Comparison of ENCODE assay signal across 14 cellular contexts in the genomic region with DNA sequence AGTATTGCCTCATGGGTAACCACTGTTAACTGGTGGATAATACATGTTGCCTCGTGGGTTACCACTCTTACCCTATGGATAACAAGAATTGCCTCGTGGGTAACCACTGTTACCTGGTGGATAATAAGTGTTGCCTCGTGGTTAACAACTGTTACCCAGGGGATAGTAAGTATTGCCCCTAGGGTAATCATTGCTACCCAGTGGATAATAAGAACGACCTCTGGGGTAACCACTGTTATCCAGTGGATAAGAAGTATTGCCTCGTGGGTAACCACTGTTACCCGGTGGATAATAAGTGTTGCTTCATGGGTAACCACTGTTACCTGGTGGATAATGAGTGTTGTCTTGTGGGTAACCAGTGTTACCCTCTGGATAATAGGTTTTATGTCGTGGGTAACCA.
DNase-seq lines count a peak whose midpoint lies in the region; ATAC-seq, FAIRE-seq and TF ChIP-seq lines count a peak whose summit lies in the region.
"Had no signal": no experiment of that assay in that cellular context is flagged by ENCODE, and none has a peak within 500 bp of the region (broad histone marks: within the 10 kb centered on the region; RNA-seq: fewer than 3 reads in every experiment).

No MANE protein-coding gene starts in this region.

- FAIRE-seq in urothelium cell line (lab: Jason Lieb, UNC): peak; percentile 56
- FAIRE-seq: H1 had no signal

- peak; percentile 90 for DNase-seq in GM12865 (ENCODE audit: low read depth)
- DNase-seq in urothelium cell line (ENCODE audit: low spot score): no peak
- no peak for DNase-seq in activated CD8-positive, alpha-beta memory T cell treated with anti-CD3 and anti-CD28 coated beads for 24 hours
- DNase-seq: 8988T; CD4-positive, alpha-beta memory T cell; DMS79 treated with DMSO at 0.1 percent for 48 hours; GF-D8; H9 had no signal

- no peak for TF ChIP-seq CTCF in GM12865 (IDR thresholded peaks at IDR 0.05; ENCODE audit: insufficient read depth, low read depth, low read length, missing control alignments)

- ATAC-seq in GM18511 (IDR thresholded peaks at IDR 0.05; ENCODE audit: unreplicated experiment): peak; percentile 40
- peak; percentile 37 for ATAC-seq in HG03196 (IDR thresholded peaks at IDR 0.05; ENCODE audit: unreplicated experiment)
- ATAC-seq in GM21619 (IDR thresholded peaks at IDR 0.05; ENCODE audit: unreplicated experiment): no peak
- no peak for ATAC-seq in SK-N-SH treated with all-trans-retinoic acid at 6 μM for 48 hours

- H3K4me3 ChIP-seq in GM12865 (ENCODE audit: low read depth, low read length): no peak overlapping the region
- H3K4me3 ChIP-seq: BLaER1 had no signal

TF ChIP-seq in SK-N-SH treated with all-trans-retinoic acid at 6 μM for 48 hours, 23 proteins besides CTCF, POLR2A, EP300 and RAD21:
- TF ChIP-seq ZNF70 (CRISPR knock-in tag; IDR thresholded peaks at IDR 0.05) (no peak), ARNTL (CRISPR knock-in tag; IDR thresholded peaks at IDR 0.05; ENCODE audit: borderline replicate concordance, low read depth) (no peak), OSR1 (CRISPR knock-in tag; IDR thresholded peaks at IDR 0.05) (no peak), TOX (CRISPR knock-in tag; IDR thresholded peaks at IDR 0.05; ENCODE audit: borderline replicate concordance) (no peak), PPARA (CRISPR knock-in tag; IDR thresholded peaks at IDR 0.05; ENCODE audit: borderline replicate concordance) (no peak), SNAI2 (CRISPR knock-in tag; IDR thresholded peaks at IDR 0.05) (no peak), BACH2 (CRISPR knock-in tag; IDR thresholded peaks at IDR 0.05; ENCODE audit: borderline replicate concordance) (no peak), ESRRG (CRISPR knock-in tag; IDR thresholded peaks at IDR 0.05) (no peak), RARB (CRISPR knock-in tag; IDR thresholded peaks at IDR 0.05) (no peak), ZFP30 (CRISPR knock-in tag; IDR thresholded peaks at IDR 0.05) (no peak), ZNF8 (CRISPR knock-in tag; IDR thresholded peaks at IDR 0.05) (no peak), TCF4 (CRISPR knock-in tag; IDR thresholded peaks at IDR 0.05; ENCODE audit: borderline replicate concordance) (no peak)
- TF ChIP-seq, protein P1, sequence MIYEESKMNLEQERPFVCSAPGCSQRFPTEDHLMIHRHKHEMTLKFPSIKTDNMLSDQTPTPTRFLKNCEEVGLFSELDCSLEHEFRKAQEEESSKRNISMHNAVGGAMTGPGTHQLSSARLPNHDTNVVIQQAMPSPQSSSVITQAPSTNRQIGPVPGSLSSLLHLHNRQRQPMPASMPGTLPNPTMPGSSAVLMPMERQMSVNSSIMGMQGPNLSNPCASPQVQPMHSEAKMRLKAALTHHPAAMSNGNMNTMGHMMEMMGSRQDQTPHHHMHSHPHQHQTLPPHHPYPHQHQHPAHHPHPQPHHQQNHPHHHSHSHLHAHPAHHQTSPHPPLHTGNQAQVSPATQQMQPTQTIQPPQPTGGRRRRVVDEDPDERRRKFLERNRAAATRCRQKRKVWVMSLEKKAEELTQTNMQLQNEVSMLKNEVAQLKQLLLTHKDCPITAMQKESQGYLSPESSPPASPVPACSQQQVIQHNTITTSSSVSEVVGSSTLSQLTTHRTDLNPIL (CRISPR knock-in tag; IDR thresholded peaks at IDR 0.05; ENCODE audit: low read depth): no peak
- TF ChIP-seq, protein P2, sequence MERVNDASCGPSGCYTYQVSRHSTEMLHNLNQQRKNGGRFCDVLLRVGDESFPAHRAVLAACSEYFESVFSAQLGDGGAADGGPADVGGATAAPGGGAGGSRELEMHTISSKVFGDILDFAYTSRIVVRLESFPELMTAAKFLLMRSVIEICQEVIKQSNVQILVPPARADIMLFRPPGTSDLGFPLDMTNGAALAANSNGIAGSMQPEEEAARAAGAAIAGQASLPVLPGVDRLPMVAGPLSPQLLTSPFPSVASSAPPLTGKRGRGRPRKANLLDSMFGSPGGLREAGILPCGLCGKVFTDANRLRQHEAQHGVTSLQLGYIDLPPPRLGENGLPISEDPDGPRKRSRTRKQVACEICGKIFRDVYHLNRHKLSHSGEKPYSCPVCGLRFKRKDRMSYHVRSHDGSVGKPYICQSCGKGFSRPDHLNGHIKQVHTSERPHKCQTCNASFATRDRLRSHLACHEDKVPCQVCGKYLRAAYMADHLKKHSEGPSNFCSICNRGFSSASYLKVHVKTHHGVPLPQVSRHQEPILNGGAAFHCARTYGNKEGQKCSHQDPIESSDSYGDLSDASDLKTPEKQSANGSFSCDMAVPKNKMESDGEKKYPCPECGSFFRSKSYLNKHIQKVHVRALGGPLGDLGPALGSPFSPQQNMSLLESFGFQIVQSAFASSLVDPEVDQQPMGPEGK (CRISPR knock-in tag; IDR thresholded peaks at IDR 0.05; ENCODE audit: borderline replicate concordance): no peak
- TF ChIP-seq, protein P3, sequence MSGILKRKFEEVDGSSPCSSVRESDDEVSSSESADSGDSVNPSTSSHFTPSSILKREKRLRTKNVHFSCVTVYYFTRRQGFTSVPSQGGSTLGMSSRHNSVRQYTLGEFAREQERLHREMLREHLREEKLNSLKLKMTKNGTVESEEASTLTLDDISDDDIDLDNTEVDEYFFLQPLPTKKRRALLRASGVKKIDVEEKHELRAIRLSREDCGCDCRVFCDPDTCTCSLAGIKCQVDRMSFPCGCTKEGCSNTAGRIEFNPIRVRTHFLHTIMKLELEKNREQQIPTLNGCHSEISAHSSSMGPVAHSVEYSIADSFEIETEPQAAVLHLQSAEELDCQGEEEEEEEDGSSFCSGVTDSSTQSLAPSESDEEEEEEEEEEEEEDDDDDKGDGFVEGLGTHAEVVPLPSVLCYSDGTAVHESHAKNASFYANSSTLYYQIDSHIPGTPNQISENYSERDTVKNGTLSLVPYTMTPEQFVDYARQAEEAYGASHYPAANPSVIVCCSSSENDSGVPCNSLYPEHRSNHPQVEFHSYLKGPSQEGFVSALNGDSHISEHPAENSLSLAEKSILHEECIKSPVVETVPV (CRISPR knock-in tag; IDR thresholded peaks at IDR 0.05): no peak

Comparison
In these comparisons a context has a peak if more than half of its experiments do, and no peak if none do; other contexts are left out.
1. ATAC-seq: peak in GM18511 (single experiment) and HG03196 (single experiment); none in GM21619 (single experiment) and SK-N-SH treated with all-trans-retinoic acid at 6 μM for 48 hours (single experiment).